13 cellular contexts compared by ENCODE assay signal in the genomic region with DNA sequence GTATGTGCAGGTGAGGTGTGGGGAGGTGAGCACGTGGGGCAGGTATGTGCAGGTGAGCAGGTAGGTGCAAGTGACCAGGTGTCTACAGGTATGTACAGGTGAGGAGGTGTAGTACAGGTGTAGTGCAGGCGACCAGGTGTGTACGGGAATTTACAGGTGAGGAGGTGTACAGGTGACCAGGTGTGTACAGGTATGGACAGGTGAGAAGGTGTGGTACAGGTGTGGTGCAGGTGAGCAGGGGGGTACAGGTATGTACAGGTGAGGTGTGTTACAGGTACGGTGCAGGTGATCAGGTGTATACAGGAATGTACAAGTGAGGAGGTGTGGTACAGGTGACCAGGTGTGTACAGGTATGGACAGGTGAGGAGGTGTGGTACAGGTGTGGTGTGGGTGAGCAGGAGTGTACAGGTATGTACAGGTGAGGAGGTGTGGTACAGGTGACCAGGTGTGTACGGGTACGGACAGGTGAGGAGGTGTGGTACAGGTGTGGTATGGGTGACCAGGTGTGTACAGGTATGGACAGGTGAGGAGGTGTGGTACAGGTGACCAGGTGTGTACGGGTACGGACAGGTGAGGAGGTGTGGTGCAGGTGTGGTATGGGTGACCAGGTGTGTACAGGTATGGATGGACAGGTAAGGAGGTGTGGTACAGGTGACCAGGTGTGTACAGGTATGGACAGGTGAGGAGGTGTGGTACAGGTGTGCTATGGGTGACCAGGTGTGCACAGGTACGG. TPM values are rescaled to one million over a fixed set of nuclear protein-coding genes. Genes with fewer than 3 reads are reported as not detected.
A peak's percentile ranks its signal among the peaks of the same experiment; 100 is the strongest.
DNase-seq lines count a peak whose midpoint lies in the region; ATAC-seq and TF ChIP-seq lines count a peak whose summit lies in the region.
"Had no signal": no experiment of that assay in that cellular context is flagged by ENCODE, and none has a peak within 500 bp of the region (broad histone marks: within the 10 kb centered on the region; RNA-seq: fewer than 3 reads in every experiment).

No MANE protein-coding gene starts in this region.

- intact Hi-C loops in activated CD4-positive, alpha-beta memory T cell treated with anti-CD3 and anti-CD28 coated beads for 36 hours (cut with micrococcal nuclease) = no loop called here
- intact Hi-C loops in activated T-helper 1 cell treated with anti-CD3 and anti-CD28 coated beads, Interleukin-12 subunit alpha, Interleukin-12 subunit beta, Interleukin-2, Interleukin-4 antibody, amounts not matched to agents 30 ng/mL and 10 ng/mL and 1 ng/mL, durations not matched to agents 14 hours and 24 hours and 36 hours (cut with micrococcal nuclease) = no loop called here

- H3K36me3 Mint-ChIP-seq in activated CD4-positive, alpha-beta memory T cell treated with anti-CD3 and anti-CD28 coated beads for 36 hours = peaks cover 20% of the 10 kb centered on the region
- H3K36me3 Mint-ChIP-seq in activated CD4-positive, alpha-beta memory T cell treated with anti-CD3 and anti-CD28 coated beads, Interleukin-2, amount 10 ng/mL, durations not matched to agents 7 days and 5 days (ENCODE audit: low read depth) = no peaks in the 10 kb centered on the region
- H3K36me3 Mint-ChIP-seq in activated T-helper 1 cell treated with anti-CD3 and anti-CD28 coated beads, Interleukin-12 subunit alpha, Interleukin-12 subunit beta, Interleukin-2, Interleukin-4 antibody, amounts not matched to agents 30 ng/mL and 10 ng/mL and 1 ng/mL, durations not matched to agents 14 hours and 24 hours and 36 hours (ENCODE audit: low read depth) = peaks cover 6% of the 10 kb centered on the region
- H3K36me3 Mint-ChIP-seq in stimulated activated naive B cell treated with anti-CD40 and anti-IgM and Interleukin-4, amounts not matched to agents 10 μg/mL and 1 μg/mL and 100 μg/mL, for 72 hours = peaks cover 31 to 41% of the 10 kb centered on the region in 2 donors

- no peak for DNase-seq in activated CD4-positive, alpha-beta memory T cell treated with anti-CD3 and anti-CD28 coated beads for 36 hours
- no peak for DNase-seq in activated CD4-positive, alpha-beta memory T cell treated with anti-CD3 and anti-CD28 coated beads, Interleukin-2, amount 10 ng/mL, durations not matched to agents 7 days and 5 days
- no peak for DNase-seq in activated T-helper 1 cell treated with anti-CD3 and anti-CD28 coated beads, Interleukin-12 subunit alpha, Interleukin-12 subunit beta, Interleukin-2, Interleukin-4 antibody, amounts not matched to agents 30 ng/mL and 10 ng/mL and 1 ng/mL, durations not matched to agents 14 hours and 24 hours and 36 hours (ENCODE audit: low spot score)
- DNase-seq in fibroblast of pulmonary artery (ENCODE audit: low read depth) (peak; percentile 61), RPMI8226 (no peak)
- no peak for DNase-seq in stimulated activated naive B cell treated with anti-CD40 and anti-IgM and Interleukin-4, amounts not matched to agents 10 μg/mL and 1 μg/mL and 100 μg/mL, for 72 hours
- DNase-seq in stimulated activated CD4-positive, alpha-beta T cell treated with anti-CD3 and anti-CD28 coated beads, Interleukin-1b, Interleukin-23, amount 100 ng/mL, for 48 hours = no peak
- no peak for DNase-seq in activated effector memory CD4-positive, alpha-beta T cell treated with Interleukin-2 at 50 U/mL for 16 hours
- DNase-seq: adrenal gland; gastrocnemius medialis; stimulated activated naive CD4-positive, alpha-beta T cell; T-helper 9 cell had no signal

- H3K4me1 Mint-ChIP-seq in activated CD4-positive, alpha-beta memory T cell treated with anti-CD3 and anti-CD28 coated beads for 36 hours (ENCODE audit: low read depth) = no peaks in the 10 kb centered on the region
- no peaks in the 10 kb centered on the region for H3K4me1 Mint-ChIP-seq in activated CD4-positive, alpha-beta memory T cell treated with anti-CD3 and anti-CD28 coated beads, Interleukin-2, amount 10 ng/mL, durations not matched to agents 7 days and 5 days
- no peaks in the 10 kb centered on the region for H3K4me1 Mint-ChIP-seq in activated T-helper 1 cell treated with anti-CD3 and anti-CD28 coated beads, Interleukin-12 subunit alpha, Interleukin-12 subunit beta, Interleukin-2, Interleukin-4 antibody, amounts not matched to agents 30 ng/mL and 10 ng/mL and 1 ng/mL, durations not matched to agents 14 hours and 24 hours and 36 hours (ENCODE audit: low read depth)
- H3K4me1 Mint-ChIP-seq in stimulated activated naive B cell treated with anti-CD40 and anti-IgM and Interleukin-4, amounts not matched to agents 10 μg/mL and 1 μg/mL and 100 μg/mL, for 72 hours = peaks cover 9 to 12% of the 10 kb centered on the region in 2 donors

- peak overlapping the region; percentile 70 for H3K27ac Mint-ChIP-seq in activated CD4-positive, alpha-beta memory T cell treated with anti-CD3 and anti-CD28 coated beads for 36 hours
- no peak overlapping the region for H3K27ac Mint-ChIP-seq in activated CD4-positive, alpha-beta memory T cell treated with anti-CD3 and anti-CD28 coated beads, Interleukin-2, amount 10 ng/mL, durations not matched to agents 7 days and 5 days
- H3K27ac Mint-ChIP-seq in activated T-helper 1 cell treated with anti-CD3 and anti-CD28 coated beads, Interleukin-12 subunit alpha, Interleukin-12 subunit beta, Interleukin-2, Interleukin-4 antibody, amounts not matched to agents 30 ng/mL and 10 ng/mL and 1 ng/mL, durations not matched to agents 14 hours and 24 hours and 36 hours = peak overlapping the region; percentile 83
- H3K27ac Mint-ChIP-seq in stimulated activated naive B cell treated with anti-CD40 and anti-IgM and Interleukin-4, amounts not matched to agents 10 μg/mL and 1 μg/mL and 100 μg/mL, for 72 hours = peak overlapping the region; percentile 97

- no peak overlapping the region for H3K4me3 ChIP-seq in fibroblast of pulmonary artery (replicated peaks; ENCODE audit: low read depth, low read length)
- H3K4me3 ChIP-seq: adrenal gland, gastrocnemius medialis had no signal

- ATAC-seq in stimulated activated naive B cell treated with anti-CD40 and anti-IgM and Interleukin-4, amounts not matched to agents 10 μg/mL and 1 μg/mL and 100 μg/mL, for 72 hours (replicated peaks) = no peak
- ATAC-seq: gastrocnemius medialis had no signal

- CTCF ChIA-PET in activated CD4-positive, alpha-beta memory T cell treated with anti-CD3 and anti-CD28 coated beads for 36 hours (lab: Charles Lee) = no interaction called here
- CTCF ChIA-PET in activated CD4-positive, alpha-beta memory T cell treated with anti-CD3 and anti-CD28 coated beads, Interleukin-2, amount 10 ng/mL, durations not matched to agents 7 days and 5 days (lab: Charles Lee) = no interaction called here

- no peak for TF ChIP-seq CTCF in fibroblast of pulmonary artery (IDR thresholded peaks at IDR 0.05; ENCODE audit: low read length, missing control alignments)

- peaks cover 9% of the 10 kb centered on the region for H3K9me3 Mint-ChIP-seq in activated CD4-positive, alpha-beta memory T cell treated with anti-CD3 and anti-CD28 coated beads for 36 hours
- H3K9me3 Mint-ChIP-seq in activated CD4-positive, alpha-beta memory T cell treated with anti-CD3 and anti-CD28 coated beads, Interleukin-2, amount 10 ng/mL, durations not matched to agents 7 days and 5 days = peaks cover 6% of the 10 kb centered on the region
- H3K9me3 Mint-ChIP-seq in activated T-helper 1 cell treated with anti-CD3 and anti-CD28 coated beads, Interleukin-12 subunit alpha, Interleukin-12 subunit beta, Interleukin-2, Interleukin-4 antibody, amounts not matched to agents 30 ng/mL and 10 ng/mL and 1 ng/mL, durations not matched to agents 14 hours and 24 hours and 36 hours = peaks cover 6% of the 10 kb centered on the region
- H3K9me3 Mint-ChIP-seq in stimulated activated naive B cell treated with anti-CD40 and anti-IgM and Interleukin-4, amounts not matched to agents 10 μg/mL and 1 μg/mL and 100 μg/mL, for 72 hours = peaks cover 6 to 11% of the 10 kb centered on the region in 2 donors

- H3K27me3 Mint-ChIP-seq in activated CD4-positive, alpha-beta memory T cell treated with anti-CD3 and anti-CD28 coated beads for 36 hours = no peaks in the 10 kb centered on the region
- no peaks in the 10 kb centered on the region for H3K27me3 Mint-ChIP-seq in activated CD4-positive, alpha-beta memory T cell treated with anti-CD3 and anti-CD28 coated beads, Interleukin-2, amount 10 ng/mL, durations not matched to agents 7 days and 5 days
- peaks cover 2% of the 10 kb centered on the region for H3K27me3 Mint-ChIP-seq in activated T-helper 1 cell treated with anti-CD3 and anti-CD28 coated beads, Interleukin-12 subunit alpha, Interleukin-12 subunit beta, Interleukin-2, Interleukin-4 antibody, amounts not matched to agents 30 ng/mL and 10 ng/mL and 1 ng/mL, durations not matched to agents 14 hours and 24 hours and 36 hours (ENCODE audit: insufficient read depth)
- H3K27me3 Mint-ChIP-seq in stimulated activated naive B cell treated with anti-CD40 and anti-IgM and Interleukin-4, amounts not matched to agents 10 μg/mL and 1 μg/mL and 100 μg/mL, for 72 hours = peaks cover 10 to 13% of the 10 kb centered on the region in 2 donors

- POLR2A ChIA-PET in activated CD4-positive, alpha-beta memory T cell treated with anti-CD3 and anti-CD28 coated beads for 36 hours (lab: Charles Lee) = no interaction called here
- POLR2A ChIA-PET in activated CD4-positive, alpha-beta memory T cell treated with anti-CD3 and anti-CD28 coated beads, Interleukin-2, amount 10 ng/mL, durations not matched to agents 7 days and 5 days (lab: Charles Lee) = no interaction called here

- H3K4me3 Mint-ChIP-seq in activated CD4-positive, alpha-beta memory T cell treated with anti-CD3 and anti-CD28 coated beads for 36 hours = no peak overlapping the region
- H3K4me3 Mint-ChIP-seq in activated CD4-positive, alpha-beta memory T cell treated with anti-CD3 and anti-CD28 coated beads, Interleukin-2, amount 10 ng/mL, durations not matched to agents 7 days and 5 days = no peak overlapping the region
- H3K4me3 Mint-ChIP-seq in activated T-helper 1 cell treated with anti-CD3 and anti-CD28 coated beads, Interleukin-12 subunit alpha, Interleukin-12 subunit beta, Interleukin-2, Interleukin-4 antibody, amounts not matched to agents 30 ng/mL and 10 ng/mL and 1 ng/mL, durations not matched to agents 14 hours and 24 hours and 36 hours = no peak overlapping the region
- peak overlapping the region; percentile 57 to 82 for H3K4me3 Mint-ChIP-seq in stimulated activated naive B cell treated with anti-CD40 and anti-IgM and Interleukin-4, amounts not matched to agents 10 μg/mL and 1 μg/mL and 100 μg/mL, for 72 hours

RNA-seq across cellular contexts. Expression of gene DBNDD1, which starts 12.8 kb away (rescaled TPM):
- under 1 TPM; 0.81 to 0.94 TPM for total RNA-seq in activated CD4-positive, alpha-beta memory T cell treated with anti-CD3 and anti-CD28 coated beads for 36 hours
- total RNA-seq in activated CD4-positive, alpha-beta memory T cell treated with anti-CD3 and anti-CD28 coated beads, Interleukin-2, amount 10 ng/mL, durations not matched to agents 7 days and 5 days = not detected
- 0.18 TPM in 1 of 2 replicates, not detected in the other for total RNA-seq in activated T-helper 1 cell treated with anti-CD3 and anti-CD28 coated beads, Interleukin-12 subunit alpha, Interleukin-12 subunit beta, Interleukin-2, Interleukin-4 antibody, amounts not matched to agents 30 ng/mL and 10 ng/mL and 1 ng/mL, durations not matched to agents 14 hours and 24 hours and 36 hours

RNA-seq across cellular contexts. Expression of gene PRDM7, which starts 45.0 kb away (rescaled TPM):
- total RNA-seq in activated CD4-positive, alpha-beta memory T cell treated with anti-CD3 and anti-CD28 coated beads for 36 hours = not detected
- not detected for total RNA-seq in activated CD4-positive, alpha-beta memory T cell treated with anti-CD3 and anti-CD28 coated beads, Interleukin-2, amount 10 ng/mL, durations not matched to agents 7 days and 5 days
- total RNA-seq in activated T-helper 1 cell treated with anti-CD3 and anti-CD28 coated beads, Interleukin-12 subunit alpha, Interleukin-12 subunit beta, Interleukin-2, Interleukin-4 antibody, amounts not matched to agents 30 ng/mL and 10 ng/mL and 1 ng/mL, durations not matched to agents 14 hours and 24 hours and 36 hours = not detected in 2 replicates
- total RNA-seq: adrenal gland, gastrocnemius medialis, mononuclear cell had no signal

Comparison
In these comparisons a context has a peak if more than half of its experiments do, and no peak if none do; other contexts are left out.
1. H3K4me3 Mint-ChIP-seq: peak in stimulated activated naive B cell treated with anti-CD40 and anti-IgM and Interleukin-4, amounts not matched to agents 10 μg/mL and 1 μg/mL and 100 μg/mL, for 72 hours (2 of 2); none in activated CD4-positive, alpha-beta memory T cell treated with anti-CD3 and anti-CD28 coated beads for 36 hours (single experiment), activated CD4-positive, alpha-beta memory T cell treated with anti-CD3 and anti-CD28 coated beads, Interleukin-2, amount 10 ng/mL, durations not matched to agents 7 days and 5 days (single experiment) and activated T-helper 1 cell treated with anti-CD3 and anti-CD28 coated beads, Interleukin-12 subunit alpha, Interleukin-12 subunit beta, Interleukin-2, Interleukin-4 antibody, amounts not matched to agents 30 ng/mL and 10 ng/mL and 1 ng/mL, durations not matched to agents 14 hours and 24 hours and 36 hours (single experiment).